Comparison of ENCODE assay signal across 14 cellular contexts in genomic region chr2:47006374-47007220, GRCh38.
DNase-seq lines count a peak whose midpoint lies in the region; ATAC-seq and TF ChIP-seq lines count a peak whose summit lies in the region.
"Had no signal": no experiment of that assay in that cellular context is flagged by ENCODE, and none has a peak within 500 bp of the region (broad histone marks: within the 10 kb centered on the region; RNA-seq: fewer than 3 reads in every experiment).

No MANE protein-coding gene starts in this region.

- H3K36me3 Mint-ChIP-seq in Caco-2 (ENCODE audit: insufficient read depth, unreplicated experiment) (peaks cover 50% of the 10 kb centered on the region), HFFc6 (ENCODE audit: low read depth) (peaks cover 17% of the 10 kb centered on the region), endodermal cell (ENCODE audit: low read depth) (no peaks in the 10 kb centered on the region)

- BruUV-seq in Caco-2 (replicated peaks; lab: Mats Ljungman, UMichigan): no TSS peak

- H3K27ac Mint-ChIP-seq in Caco-2 (ENCODE audit: unreplicated experiment) (no peak overlapping the region), HFFc6 (peak overlapping the region; percentile 56), endodermal cell (no peak overlapping the region)

- CTCF ChIA-PET in Caco-2 (lab: Charles Lee): no interaction called here

- H3K27me3 Mint-ChIP-seq in Caco-2 (ENCODE audit: insufficient read depth, unreplicated experiment): no peaks in the 10 kb centered on the region
- H3K27me3 Mint-ChIP-seq in HFFc6 (ENCODE audit: insufficient read depth): peaks cover 9% of the 10 kb centered on the region
- no peaks in the 10 kb centered on the region for H3K27me3 Mint-ChIP-seq in endodermal cell (ENCODE audit: insufficient read depth)
- H3K27me3 Mint-ChIP-seq: IgD-negative memory B cell had no signal

- no peaks in the 10 kb centered on the region for H3K9me3 ChIP-seq in Caco-2
- H3K9me3 ChIP-seq in endodermal cell (ENCODE audit: control insufficient read depth, low read length): no peaks in the 10 kb centered on the region
- H3K9me3 ChIP-seq: lower lobe of right lung, upper lobe of right lung had no signal

- H3K9me3 Mint-ChIP-seq in Caco-2 (ENCODE audit: unreplicated experiment) (no peaks in the 10 kb centered on the region), HFFc6 (no peaks in the 10 kb centered on the region), endodermal cell (no peaks in the 10 kb centered on the region)
- H3K9me3 Mint-ChIP-seq: CD14-positive monocyte, IgD-negative memory B cell had no signal

- 90 to 100% methylated on average over 6 to 19 of the region's 19 CpGs for WGBS in endodermal cell (ENCODE audit: insufficient coverage in 1 of 2, insufficient read length in 1 of 2), 2 experiments

- ATAC-seq in HG02938 (IDR thresholded peaks at IDR 0.05; ENCODE audit: unreplicated experiment): no peak
- ATAC-seq: lower lobe of right lung, SK-N-SH treated with all-trans-retinoic acid at 6 μM for 48 hours, upper lobe of right lung had no signal

- H3K36me3 ChIP-seq in Caco-2 (ENCODE audit: control insufficient read depth, insufficient read depth, low read length): peaks cover 2% of the 10 kb centered on the region
- no peaks in the 10 kb centered on the region for H3K36me3 ChIP-seq in endodermal cell (ENCODE audit: control insufficient read depth, insufficient read depth, low read length)
- H3K36me3 ChIP-seq in rectal smooth muscle tissue (ENCODE audit: control insufficient read depth, insufficient read depth, low read length): peaks cover 11% of the 10 kb centered on the region

- POLR2A ChIA-PET in Caco-2 (lab: Charles Lee): interaction anchor here (0.9 kb wide), 1 partner anchor 24 kb away, joined by 3 read pairs; no protein-coding TSS in a partner anchor

- peak; percentile 3 to 7 for TF ChIP-seq CTCF in Caco-2 (IDR thresholded peaks at IDR 0.05; ENCODE audit: insufficient read depth in 1 of 2, low read depth in 1 of 2, low read length in 1 of 2, severe bottlenecking in 1 of 2, unreplicated experiment in 1 of 2)
- TF ChIP-seq CTCF in HFFc6 (IDR thresholded peaks at IDR 0.05): peak; percentile 31
- peak; percentile 51 for TF ChIP-seq CTCF in endodermal cell (conservative IDR thresholded peaks at IDR 0.05)

- intact Hi-C loops in Caco-2 (cut with micrococcal nuclease; ENCODE audit: unreplicated experiment): no loop called here

- H3K27me3 ChIP-seq in Caco-2 (replicated peaks; ENCODE audit: control insufficient read depth, insufficient read depth, low read length): no peaks in the 10 kb centered on the region
- H3K27me3 ChIP-seq in endodermal cell (ENCODE audit: control insufficient read depth, insufficient read depth, low read length, poor library complexity, severe bottlenecking): no peaks in the 10 kb centered on the region
- no peaks in the 10 kb centered on the region for H3K27me3 ChIP-seq in rectal smooth muscle tissue (ENCODE audit: control insufficient read depth, insufficient read depth, low read length)
- H3K27me3 ChIP-seq: upper lobe of right lung had no signal

- H3K27ac ChIP-seq in endodermal cell (ENCODE audit: low read depth, low read length): no peak overlapping the region
- H3K27ac ChIP-seq in rectal smooth muscle tissue (ENCODE audit: low read depth, low read length): peak overlapping the region; percentile 98

- DNase-seq in Caco-2: no peak
- DNase-seq in HFFc6: no peak
- no peak for DNase-seq in endodermal cell
- DNase-seq in NCI-H1694 (lab: John Stamatoyannopoulos, UW): no peak
- no peak for DNase-seq in AG08395 (ENCODE audit: low spot score)
- DNase-seq: activated CD8-positive, alpha-beta memory T cell treated with anti-CD3 and anti-CD28 coated beads for 24 hours; activated gamma-delta T cell treated with Interleukin-2 at 50 U/mL for 16 hours; lower lobe of right lung; upper lobe of right lung had no signal

- peaks cover 17% of the 10 kb centered on the region for H3K4me1 ChIP-seq in Caco-2
- H3K4me1 ChIP-seq in endodermal cell (ENCODE audit: control insufficient read depth, insufficient read depth, low read length): peaks cover 4% of the 10 kb centered on the region
- peaks cover 80% of the 10 kb centered on the region for H3K4me1 ChIP-seq in rectal smooth muscle tissue (ENCODE audit: control insufficient read depth, insufficient read depth, low read length)

- no peak overlapping the region for H3K4me3 ChIP-seq in Caco-2 (ENCODE audit: low read depth, low read length)
- H3K4me3 ChIP-seq in endodermal cell (ENCODE audit: low read length): no peak overlapping the region
- H3K4me3 ChIP-seq in rectal smooth muscle tissue (ENCODE audit: low read length): no peak overlapping the region
- H3K4me3 ChIP-seq: lower lobe of right lung, upper lobe of right lung had no signal

- H3K9ac ChIP-seq in endodermal cell (ENCODE audit: extremely low read depth, low read length, poor library complexity, severe bottlenecking) (no peak overlapping the region), rectal smooth muscle tissue (ENCODE audit: low read length) (no peak overlapping the region)

- H3K4me1 Mint-ChIP-seq in Caco-2 (ENCODE audit: low read depth, unreplicated experiment) (peaks cover 7% of the 10 kb centered on the region), HFFc6 (ENCODE audit: low read depth) (peaks cover 57% of the 10 kb centered on the region), endodermal cell (peaks cover 12% of the 10 kb centered on the region)

- H3K4me3 Mint-ChIP-seq in Caco-2 (ENCODE audit: unreplicated experiment) (no peak overlapping the region), HFFc6 (no peak overlapping the region), endodermal cell (no peak overlapping the region)
- H3K4me3 Mint-ChIP-seq: CD14-positive monocyte, IgD-negative memory B cell had no signal
